ENCODE assay signal across 8 cellular contexts in the genomic region with DNA sequence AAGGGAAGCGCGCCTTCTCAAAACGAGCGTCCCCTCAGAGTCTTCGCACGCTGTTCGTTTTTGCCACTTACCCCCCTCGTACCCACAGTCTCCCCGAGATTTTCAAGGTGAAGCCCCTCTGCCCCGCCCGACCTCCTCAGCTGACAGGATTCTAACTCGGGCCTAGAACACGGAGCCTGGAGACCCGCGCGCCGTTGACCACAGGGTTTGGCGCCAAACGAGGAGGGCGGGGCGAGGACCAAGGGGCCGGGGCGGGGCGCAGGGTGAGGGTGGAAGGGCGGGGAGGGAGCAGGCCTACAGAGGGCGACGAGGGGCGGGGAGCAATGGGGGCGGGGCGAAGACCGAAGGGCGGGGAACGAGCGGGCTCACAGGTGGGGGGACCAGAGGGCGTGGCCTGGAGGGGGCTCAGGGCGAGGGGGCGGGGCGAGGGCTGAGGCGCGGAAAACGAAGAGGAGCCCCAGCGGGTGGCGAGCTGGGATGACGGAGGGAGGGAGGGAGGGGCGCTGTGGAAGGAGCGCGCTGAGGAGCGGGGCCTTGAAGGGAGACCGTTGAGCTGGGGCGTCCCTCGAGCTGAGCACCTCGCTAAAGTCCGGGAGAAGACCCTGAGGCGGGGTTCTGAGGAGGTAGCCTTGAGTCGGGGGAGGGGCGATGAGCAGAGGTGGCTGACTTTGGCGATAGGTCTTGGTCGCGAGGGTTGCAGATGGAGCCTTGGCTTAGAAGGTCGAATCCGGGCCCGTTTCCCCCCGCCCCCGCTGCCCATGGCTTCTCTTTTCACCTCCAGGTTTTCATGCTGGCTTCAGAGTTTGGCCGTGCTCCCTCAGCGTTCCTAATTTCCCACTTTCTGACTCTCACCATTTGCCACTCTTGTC. TPM values are rescaled to one million over a fixed set of nuclear protein-coding genes. Genes with fewer than 3 reads are reported as not detected.
DNase-seq lines count a peak whose midpoint lies in the region; ATAC-seq and TF ChIP-seq lines count a peak whose summit lies in the region.

A gene with protein sequence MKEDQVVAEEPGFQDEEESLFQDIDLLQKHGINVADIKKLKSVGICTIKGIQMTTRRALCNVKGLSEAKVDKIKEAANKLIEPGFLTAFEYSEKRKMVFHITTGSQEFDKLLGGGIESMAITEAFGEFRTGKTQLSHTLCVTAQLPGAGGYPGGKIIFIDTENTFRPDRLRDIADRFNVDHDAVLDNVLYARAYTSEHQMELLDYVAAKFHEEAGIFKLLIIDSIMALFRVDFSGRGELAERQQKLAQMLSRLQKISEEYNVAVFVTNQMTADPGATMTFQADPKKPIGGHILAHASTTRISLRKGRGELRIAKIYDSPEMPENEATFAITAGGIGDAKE (minus strand): TSS at position 212 of the 869 bp plus-strand sequence. CDS start 1,927 bp downstream, outside the sequence.

- H3K4me3 Mint-ChIP-seq in CD14-positive monocyte (peak within 1 kb of the TSS; percentile 77 to 93), osteocyte (ENCODE audit: unreplicated experiment) (peak within 1 kb of the TSS; percentile 89)
- H3K4me3 Mint-ChIP-seq in activated naive CD8-positive, alpha-beta T cell treated with anti-CD3 and anti-CD28 coated beads for 36 hours: peak within 1 kb of the TSS; percentile 90

- DNase-seq in CD14-positive monocyte (ENCODE audit: low spot score) (peak; percentile 49), NAMALWA (ENCODE audit: low spot score) (peak; percentile 94), SW 1271 (lab: John Stamatoyannopoulos, UW) (peak; percentile 74 to 84), Right ventricle myocardium inferior (ENCODE audit: missing footprints) (peak; percentile 91), osteocyte (ENCODE audit: extremely low spot score, unreplicated experiment) (peak; percentile 93), testis (peak; percentile 95)
- DNase-seq in activated naive CD8-positive, alpha-beta T cell treated with anti-CD3 and anti-CD28 coated beads for 36 hours: peak; percentile 95

- peak; percentile 46 for ATAC-seq in GM21447 (IDR thresholded peaks at IDR 0.05; ENCODE audit: unreplicated experiment)
- peak; percentile 98 for ATAC-seq in Right ventricle myocardium inferior

- intact Hi-C loops in CD14-positive monocyte (cut with micrococcal nuclease) (loop anchor here (5.0 to 10.0 kb wide), 4 partner anchors 58 to 518 kb away; no protein-coding TSS in a partner anchor), Right ventricle myocardium inferior (cut with DNase I) (loop anchor here (1.0 kb wide), 1 partner anchor 64 kb away; a partner anchor contains a TSS), testis (cut with DNase I; ENCODE audit: low total_unique reads) (loop anchor here (10.0 kb wide), 1 partner anchor 515 kb away; a partner anchor contains a TSS)

- no peaks in the 10 kb centered on the region for H3K36me3 ChIP-seq in testis (ENCODE audit: low read depth, missing control alignments)

- H3K27ac Mint-ChIP-seq in CD14-positive monocyte: peak within 1 kb of the TSS in 4 of 7 donors; percentile 20 to 80 (median 46)
- peak within 1 kb of the TSS; percentile 98 for H3K27ac Mint-ChIP-seq in activated naive CD8-positive, alpha-beta T cell treated with anti-CD3 and anti-CD28 coated beads for 36 hours
- peak within 1 kb of the TSS; percentile 85 for H3K27ac Mint-ChIP-seq in osteocyte (ENCODE audit: unreplicated experiment)

- WGBS in testis, 2 donors: 3 to 4% methylated on average over 22 to 65 of the region's 66 CpGs

- H3K4me3 ChIP-seq in testis: peak within 1 kb of the TSS; percentile 61 to 70

- no peaks in the 10 kb centered on the region for H3K9me3 ChIP-seq in testis

- H3K27ac ChIP-seq in testis: peak within 1 kb of the TSS; percentile 74 to 84

- H3K4me1 ChIP-seq in testis: peaks cover 15% of the 10 kb centered on the region

- H3K4me1 Mint-ChIP-seq in CD14-positive monocyte (peaks cover 37% of the 10 kb centered on the region), osteocyte (ENCODE audit: unreplicated experiment) (peaks cover 30% of the 10 kb centered on the region)
- peaks cover 19% of the 10 kb centered on the region for H3K4me1 Mint-ChIP-seq in activated naive CD8-positive, alpha-beta T cell treated with anti-CD3 and anti-CD28 coated beads for 36 hours

- no peak for TF ChIP-seq CTCF in CD14-positive monocyte (IDR thresholded peaks at IDR 0.05)
- no peak for TF ChIP-seq CTCF in osteocyte (IDR thresholded peaks at IDR 0.05)
- TF ChIP-seq CTCF in testis (IDR thresholded peaks at IDR 0.05): no peak

- H3K36me3 Mint-ChIP-seq in CD14-positive monocyte (peaks cover 0 to 13% of the 10 kb centered on the region in 2 donors), osteocyte (ENCODE audit: unreplicated experiment) (no peaks in the 10 kb centered on the region)
- H3K36me3 Mint-ChIP-seq in activated naive CD8-positive, alpha-beta T cell treated with anti-CD3 and anti-CD28 coated beads for 36 hours: peaks cover 8% of the 10 kb centered on the region

- peaks cover 0 to 7% (median 2%) of the 10 kb centered on the region in 7 donors for H3K9me3 Mint-ChIP-seq in CD14-positive monocyte
- no peaks in the 10 kb centered on the region for H3K9me3 Mint-ChIP-seq in activated naive CD8-positive, alpha-beta T cell treated with anti-CD3 and anti-CD28 coated beads for 36 hours
- no peaks in the 10 kb centered on the region for H3K9me3 Mint-ChIP-seq in osteocyte (ENCODE audit: unreplicated experiment)

- TF ChIP-seq POLR2A in testis (IDR thresholded peaks at IDR 0.05): no peak

- peaks cover 66 to 77% (median 73%) of the 10 kb centered on the region in 3 donors for H3K27me3 Mint-ChIP-seq in CD14-positive monocyte (ENCODE audit: low read depth in 3 of 3)
- H3K27me3 Mint-ChIP-seq in activated naive CD8-positive, alpha-beta T cell treated with anti-CD3 and anti-CD28 coated beads for 36 hours: no peaks in the 10 kb centered on the region
- H3K27me3 Mint-ChIP-seq in osteocyte (ENCODE audit: unreplicated experiment): peaks cover 8% of the 10 kb centered on the region

- no peaks in the 10 kb centered on the region for H3K27me3 ChIP-seq in testis

RNA-seq across cellular contexts. Expression of the gene that starts here (rescaled TPM):
- polyA plus RNA-seq in CD14-positive monocyte (not detected), testis (ENCODE audit: insufficient read depth, low read depth, low replicate concordance) (18.3 TPM)
- 10 to 100 TPM; 12.9 to 14.5 TPM for total RNA-seq in activated naive CD8-positive, alpha-beta T cell treated with anti-CD3 and anti-CD28 coated beads for 36 hours
- total RNA-seq in Right ventricle myocardium inferior (0.46 TPM), osteocyte (1.4 TPM in 2 replicates), testis (10 to 100 TPM in 1 of 2 donors, 1 to 10 TPM in 1; 8.9 to 17.6 TPM)

Comparison
In these comparisons a context has a peak if more than half of its experiments do, and no peak if none do; other contexts are left out.
1. Peak in every context shown above with its lines: DNase-seq, ATAC-seq, H3K4me3 ChIP-seq and H3K27ac ChIP-seq.
2. RNA of the gene that starts here (polyA plus RNA-seq): 18.3 TPM in testis (single experiment); not detected in CD14-positive monocyte; every median in the first group is over 10 times any median in the second.
3. Peak in DNase-seq in CD14-positive monocyte; RNA of the gene not detected or under 1 TPM.
4. Peak in DNase-seq and ATAC-seq in Right ventricle myocardium inferior; RNA of the gene not detected or under 1 TPM.
5. H3K27ac Mint-ChIP-seq: peak in every context shown above with its lines; median percentile 98 in activated naive CD8-positive, alpha-beta T cell treated with anti-CD3 and anti-CD28 coated beads for 36 hours; 85 in osteocyte; 46 in CD14-positive monocyte.